ENCODE assay signal across 33 cellular contexts in genomic region chr5:37047947-37048346, GRCh38.
A peak's percentile ranks its signal among the peaks of the same experiment; 100 is the strongest.
DNase-seq lines count a peak whose midpoint lies in the region; ATAC-seq, FAIRE-seq and TF ChIP-seq lines count a peak whose summit lies in the region.
"Had no signal": no experiment of that assay in that cellular context is flagged by ENCODE, and none has a peak within 500 bp of the region (broad histone marks: within the 10 kb centered on the region; RNA-seq: fewer than 3 reads in every experiment).

No MANE protein-coding gene starts in this region.

- no peak for FAIRE-seq in HepG2 (lab: Jason Lieb, UNC)
- peak; percentile 27 for FAIRE-seq in A204.1 (lab: Jason Lieb, UNC)
- no peak for FAIRE-seq in K562 (lab: Jason Lieb, UNC)
- peak; percentile 47 for FAIRE-seq in colon (lab: Jason Lieb, UNC)
- FAIRE-seq: A549, D721Med had no signal

- no peak for ATAC-seq in HepG2
- ATAC-seq in right lobe of liver = no peak
- no peak for ATAC-seq in K562
- ATAC-seq in HG02798 (IDR thresholded peaks at IDR 0.05; ENCODE audit: poor library complexity, unreplicated experiment) = no peak
- ATAC-seq: A549; CD8-positive, alpha-beta T cell had no signal

- H3K27ac ChIP-seq in HepG2 (ENCODE audit: extremely low read length, insufficient read depth, low read length) (no peak overlapping the region), right lobe of liver (no peak overlapping the region), K562 (ENCODE audit: extremely low read depth, low read depth, low read length) (no peak overlapping the region)
- H3K27ac ChIP-seq: A549; BLaER1; BLaER1 treated with 17β-estradiol and CSF1 and Interleukin-3, amounts not matched to agents 10 nM and 100 nM; C4-2B had no signal

- peaks cover 5 to 40% of the 10 kb centered on the region in 2 experiments for H3K36me3 ChIP-seq in HepG2 (replicated peaks in 1 of 2; ENCODE audit: control insufficient read depth in 1 of 2, insufficient read depth in 2 of 2, low read length in 2 of 2)
- H3K36me3 ChIP-seq in right lobe of liver = peaks cover 0 to 67% (median 37%) of the 10 kb centered on the region in 4 donors
- H3K36me3 ChIP-seq in K562 (ENCODE audit: control insufficient read depth, insufficient read depth, low read length) = peaks cover 82% of the 10 kb centered on the region

- POLR2A ChIA-PET in HepG2 (lab: Yijun Ruan, JAX) = no interaction called here
- POLR2A ChIA-PET in K562 (lab: Yijun Ruan, JAX) = no interaction called here

- no peaks in the 10 kb centered on the region for H3K79me2 ChIP-seq in HepG2 (ENCODE audit: insufficient read depth, low read length)
- no peaks in the 10 kb centered on the region for H3K79me2 ChIP-seq in K562 (ENCODE audit: control insufficient read depth, insufficient read depth, low read length)

- H3K4me1 ChIP-seq in HepG2 (ENCODE audit: insufficient read depth, low read length) (no peaks in the 10 kb centered on the region), right lobe of liver (no peaks in the 10 kb centered on the region), K562 (replicated peaks in 1 of 2; ENCODE audit: control insufficient read depth in 2 of 2, insufficient read depth in 2 of 2, low read length in 2 of 2) (no peaks in the 10 kb centered on the region)
- H3K4me1 ChIP-seq: A549; BE2C; BLaER1; BLaER1 treated with 17β-estradiol and CSF1 and Interleukin-3, amounts not matched to agents 10 nM and 100 nM; Caco-2 had no signal

- DNase-seq in HepG2 (ENCODE audit: low spot score) (no peak), right lobe of liver (no peak), K562 (ENCODE audit: extremely low read depth in 1 of 4, low spot score in 3 of 4) (peak in 1 of 4 experiments; percentile 12), LoVo (ENCODE audit: low spot score) (no peak), activated T-cell treated with anti-CD3 and anti-CD28 coated beads for 4 hours (no peak)
- DNase-seq: 8988T; ACHN; AML-193; BE2C; C1 segment of cervical spinal cord; Caco-2; Calu3; CD4-positive, alpha-beta memory T cell; CD4-positive, alpha-beta T cell; CD4-positive, CD25-positive, alpha-beta regulatory T cell; CD8-positive, alpha-beta memory T cell; CD8-positive, alpha-beta T cell; COR-L47; DMS 273 treated with DMSO at 0.1 percent for 48 hours; DMS153; DMS53; DMS79; DMS79 treated with DMSO at 0.1 percent for 48 hours; DND-41; EL had no signal

- H2AFZ ChIP-seq in HepG2 (ENCODE audit: low read length) = no peak overlapping the region
- H2AFZ ChIP-seq in K562 (ENCODE audit: low read depth, low read length) = no peak overlapping the region

- no peak overlapping the region for H3K4me2 ChIP-seq in HepG2 (ENCODE audit: low read depth, low read length)
- no peak overlapping the region for H3K4me2 ChIP-seq in K562 (ENCODE audit: insufficient read depth, low read length)
- H3K4me2 ChIP-seq: A549; BLaER1; BLaER1 treated with 17β-estradiol and CSF1 and Interleukin-3, amounts not matched to agents 10 nM and 100 nM had no signal

- TF ChIP-seq EP300 in HepG2 (IDR thresholded peaks at IDR 0.05; ENCODE audit: low read depth in 2 of 2, low read length in 2 of 2) (no peak), HepG2 (CRISPR knock-in tag; IDR thresholded peaks at IDR 0.05; ENCODE audit: borderline replicate concordance) (no peak), K562 (IDR thresholded peaks at IDR 0.05; ENCODE audit: low read length) (no peak)

- intact Hi-C loops in HepG2 (cut with micrococcal nuclease; ENCODE audit: unreplicated experiment) = no loop called here
- intact Hi-C loops in right lobe of liver (cut with DNase I) = no loop called here
- intact Hi-C loops in K562 (cut with micrococcal nuclease) = no loop called here

- H3K9me3 ChIP-seq in HepG2 (ENCODE audit: low read length) (no peaks in the 10 kb centered on the region), right lobe of liver (no peaks in the 10 kb centered on the region), K562 (replicated peaks; ENCODE audit: control insufficient read depth, insufficient read depth, low read depth, low read length) (no peaks in the 10 kb centered on the region)
- H3K9me3 ChIP-seq: A549; BE2C; BLaER1; BLaER1 treated with 17β-estradiol and CSF1 and Interleukin-3, amounts not matched to agents 10 nM and 100 nM; Caco-2 had no signal

- TF ChIP-seq POLR2A in HepG2 (IDR thresholded peaks at IDR 0.05; ENCODE audit: insufficient read depth in 1 of 2, low read depth in 2 of 2, low read length in 2 of 2) = no peak
- no peak for TF ChIP-seq POLR2A in right lobe of liver (IDR thresholded peaks at IDR 0.05)
- TF ChIP-seq POLR2A in K562 (conservative IDR thresholded peaks at IDR 0.05) = no peak

- in situ Hi-C loops in HepG2 (cut with HindIII; ENCODE audit: extremely low pct_ligation_motif_present, low pct_unique_long_range_greater_than_20kb) = no loop called here
- in situ Hi-C loops in K562 (cut with MboI) = no loop called here

- BruUV-seq in HepG2 (replicated peaks; lab: Mats Ljungman, UMichigan) = no TSS peak
- BruUV-seq in K562 (replicated peaks; lab: Mats Ljungman, UMichigan) = no TSS peak

- TF ChIP-seq CTCF in HepG2 (CRISPR knock-in tag; IDR thresholded peaks at IDR 0.05) = no peak
- no peak for TF ChIP-seq CTCF in right lobe of liver (IDR thresholded peaks at IDR 0.05)
- TF ChIP-seq CTCF in K562 (IDR thresholded peaks at IDR 0.05 in 2 of 3, conservative IDR thresholded peaks at IDR 0.05 in 1 of 3; ENCODE audit: insufficient read depth in 2 of 3, low read depth in 1 of 3, low read length in 3 of 3) = no peak

- no peak overlapping the region for H3K4me3 ChIP-seq in HepG2 (replicated peaks in 1 of 3; ENCODE audit: insufficient read depth in 1 of 3, low read depth in 2 of 3, low read length in 3 of 3)
- H3K4me3 ChIP-seq in right lobe of liver = no peak overlapping the region
- H3K4me3 ChIP-seq in K562 = no peak overlapping the region
- H3K4me3 ChIP-seq: A549; BLaER1; BLaER1 treated with 17β-estradiol and CSF1 and Interleukin-3, amounts not matched to agents 10 nM and 100 nM had no signal

- H4K20me1 ChIP-seq in HepG2 (ENCODE audit: insufficient read depth, low read length) (no peaks in the 10 kb centered on the region), K562 (replicated peaks; ENCODE audit: control insufficient read depth, insufficient read depth, low read length) (no peaks in the 10 kb centered on the region)
- H4K20me1 ChIP-seq: BLaER1; BLaER1 treated with 17β-estradiol and CSF1 and Interleukin-3, amounts not matched to agents 10 nM and 100 nM had no signal

- no peak for TF ChIP-seq RAD21 in HepG2 (CRISPR knock-in tag; IDR thresholded peaks at IDR 0.05)
- no peak for TF ChIP-seq RAD21 in K562 (CRISPR knock-in tag; conservative IDR thresholded peaks at IDR 0.05 in 1 of 2, IDR thresholded peaks at IDR 0.05 in 1 of 2)

- no peak overlapping the region for H3K9ac ChIP-seq in HepG2 (ENCODE audit: insufficient read depth, low read depth, low read length)
- no peak overlapping the region for H3K9ac ChIP-seq in K562 (ENCODE audit: insufficient read depth in 1 of 2, low read depth in 2 of 2, low read length in 2 of 2)
- H3K9ac ChIP-seq: BLaER1; BLaER1 treated with 17β-estradiol and CSF1 and Interleukin-3, amounts not matched to agents 10 nM and 100 nM had no signal

- H3K27me3 ChIP-seq in HepG2 (ENCODE audit: control insufficient read depth in 1 of 2, insufficient read depth in 2 of 2, low read length in 2 of 2) (no peaks in the 10 kb centered on the region), right lobe of liver (no peaks in the 10 kb centered on the region), K562 (ENCODE audit: control insufficient read depth in 2 of 2, insufficient read depth in 2 of 2, low read length in 2 of 2) (no peaks in the 10 kb centered on the region)
- H3K27me3 ChIP-seq: BE2C; BLaER1; BLaER1 treated with 17β-estradiol and CSF1 and Interleukin-3, amounts not matched to agents 10 nM and 100 nM had no signal

- H3K9me1 ChIP-seq in K562 (ENCODE audit: control insufficient read depth, insufficient read depth, low read length) = no peaks in the 10 kb centered on the region

- CTCF ChIA-PET in HepG2 (lab: Yijun Ruan, JAX; ENCODE audit: low intra/inter-chr PET ratio, low total read pairs) (no interaction called here), K562 (lab: Yijun Ruan, JAX; ENCODE audit: low intra/inter-chr PET ratio) (no interaction called here)

TF ChIP-seq in HepG2, 621 proteins besides CTCF, POLR2A, EP300 and RAD21:
- TF ChIP-seq SCMH1 (CRISPR knock-in tag; IDR thresholded peaks at IDR 0.05; ENCODE audit: borderline replicate concordance) = no peak
- peak; percentile 68 for TF ChIP-seq ZNF629 (CRISPR knock-in tag; conservative IDR thresholded peaks at IDR 0.05)

TF ChIP-seq in K562, 482 proteins besides CTCF, POLR2A, EP300 and RAD21 (continues in another document):
- TF ChIP-seq NFXL1 (CRISPR knock-in tag; IDR thresholded peaks at IDR 0.05) (no peak), ARID3A (IDR thresholded peaks at IDR 0.05; ENCODE audit: borderline replicate concordance, low read depth, low read length) (no peak), SIN3A (IDR thresholded peaks at IDR 0.05; ENCODE audit: borderline replicate concordance in 2 of 2, control insufficient read depth in 1 of 2, low read depth in 2 of 2, low read length in 2 of 2) (no peak), FOS (IDR thresholded peaks at IDR 0.05; ENCODE audit: extremely low read depth, insufficient read length) (no peak), CHCHD3 (CRISPR knock-in tag; IDR thresholded peaks at IDR 0.05) (no peak), TAF7 (tag; IDR thresholded peaks at IDR 0.05) (no peak)
